22 cellular contexts compared by ENCODE assay signal in genomic region chr6:90120327-90120726, GRCh38.
"Had no signal": no experiment of that assay in that cellular context is flagged by ENCODE, and none has a peak within 500 bp of the region (broad histone marks: within the 10 kb centered on the region; RNA-seq: fewer than 3 reads in every experiment).

No MANE protein-coding gene starts in this region.

- H3K27me3 Mint-ChIP-seq: naive B cell, progenitor cell of endocrine pancreas, type B pancreatic cell had no signal

- H3K9me3 ChIP-seq: esophagus squamous epithelium, pancreas, thyroid gland had no signal

- H3K27ac Mint-ChIP-seq: nephron, progenitor cell of endocrine pancreas, type B pancreatic cell had no signal

- H3K79me2 ChIP-seq: hepatocyte had no signal

- DNase-seq: dermis blood vessel endothelial cell; esophagus squamous epithelium; foreskin fibroblast; head of caudate nucleus; kidney; left cardiac atrium; left ventricle myocardium superior; mesendoderm; naive B cell; occipital lobe; pancreas; right cardiac atrium; stimulated activated CD4-positive, alpha-beta T cell treated with anti-CD3 and anti-CD28 coated beads, Interleukin-2, amount 100 ng/mL, for 48 hours; stimulated activated naive CD8-positive, alpha-beta T cell treated with anti-CD3 and anti-CD28 coated beads, Interleukin-15, Interleukin-2, amounts not matched to agents 100 U/mL and 50 U/mL, for 24 hours; thyroid gland had no signal

- H3K4me2 ChIP-seq: hepatocyte, smooth muscle cell had no signal

- H3K27ac ChIP-seq: esophagus squamous epithelium, hepatocyte, pancreas, suprapubic skin, thyroid gland had no signal

- H2AFZ ChIP-seq: hepatocyte had no signal

- H3K27me3 ChIP-seq: esophagus squamous epithelium, hepatocyte, pancreas, suprapubic skin, thyroid gland had no signal

- ATAC-seq: left cardiac atrium; left ventricle myocardium superior; pancreas; right cardiac atrium; stimulated activated naive CD8-positive, alpha-beta T cell treated with anti-CD3 and anti-CD28 coated beads, Interleukin-15, Interleukin-2, amounts not matched to agents 100 U/mL and 50 U/mL, for 24 hours had no signal

- H3K4me1 ChIP-seq: esophagus squamous epithelium, pancreas, suprapubic skin, thyroid gland had no signal

- H3K4me3 Mint-ChIP-seq: nephron, type B pancreatic cell had no signal

- H3K36me3 ChIP-seq: esophagus squamous epithelium, pancreas, suprapubic skin, thyroid gland had no signal

- H3K4me3 ChIP-seq: esophagus squamous epithelium, hepatocyte, lung, pancreas, smooth muscle cell, suprapubic skin, thyroid gland had no signal
